Comparison of ENCODE assay signal across 17 cellular contexts in genomic region chr22:21963790-21964211, GRCh38. TPM values are rescaled to one million over a fixed set of nuclear protein-coding genes. Genes with fewer than 3 reads are reported as not detected.
DNase-seq lines count a peak whose midpoint lies in the region; ATAC-seq, FAIRE-seq and TF ChIP-seq lines count a peak whose summit lies in the region.
"Had no signal": no experiment of that assay in that cellular context is flagged by ENCODE, and none has a peak within 500 bp of the region (broad histone marks: within the 10 kb centered on the region; RNA-seq: fewer than 3 reads in every experiment).

No MANE protein-coding gene starts in this region.

- no peak overlapping the region for H2BK12ac ChIP-seq in neuronal stem cell (ENCODE audit: low read length)

- no peak overlapping the region for H3K4me3 ChIP-seq in coronary artery
- H3K4me3 ChIP-seq in neuronal stem cell (ENCODE audit: low read length in 2 of 2), result no peak overlapping the region
- H3K4me3 ChIP-seq: GM23338 had no signal

- no peak overlapping the region for H2BK15ac ChIP-seq in neuronal stem cell (ENCODE audit: low read length)

- H4K8ac ChIP-seq in neuronal stem cell (ENCODE audit: low read depth, low read length), result no peak overlapping the region

- H3K23ac ChIP-seq in neuronal stem cell (ENCODE audit: low read depth, low read length, poor library complexity), result peak overlapping the region; percentile 77

- peaks cover 79 to 100% of the 10 kb centered on the region in 2 donors for H3K36me3 ChIP-seq in neuronal stem cell (replicated peaks in 1 of 2; ENCODE audit: control insufficient read depth in 2 of 2, insufficient read depth in 2 of 2, low read length in 2 of 2)

- TF ChIP-seq CTCF in coronary artery (IDR thresholded peaks at IDR 0.05), result no peak
- no peak for TF ChIP-seq CTCF in GM10248 (IDR thresholded peaks at IDR 0.05; ENCODE audit: control extremely low read depth, extremely low read depth, low read depth, missing control alignments)

- WGBS in neuronal stem cell (ENCODE audit: extremely low coverage in 2 of 2, insufficient read length in 2 of 2, insufficient replicate concordance in 1 of 2), 2 donors, result no CpG with 5 or more reads among the region's 19 CpGs

- ATAC-seq in GM18517 (IDR thresholded peaks at IDR 0.05; ENCODE audit: unreplicated experiment), result no peak
- ATAC-seq: GM23338, HCT116 had no signal

- no peak overlapping the region for H3K4me2 ChIP-seq in neuronal stem cell (ENCODE audit: insufficient read depth, low read length, poor library complexity, severe bottlenecking)
- H3K4me2 ChIP-seq: GM23338 had no signal

- peak; percentile 32 for FAIRE-seq in urothelium cell line (lab: Jason Lieb, UNC)
- FAIRE-seq: GM12892 had no signal

- no peak overlapping the region for H2AK5ac ChIP-seq in neuronal stem cell (ENCODE audit: low read depth, low read length)

- H2BK5ac ChIP-seq in neuronal stem cell (ENCODE audit: low read length), result no peak overlapping the region

- peaks cover 0 to 3% of the 10 kb centered on the region in 2 donors for H3K9me3 ChIP-seq in neuronal stem cell (replicated peaks in 1 of 2; ENCODE audit: control insufficient read depth in 2 of 2, insufficient read depth in 1 of 2, low read depth in 1 of 2, low read length in 2 of 2)

- H3K27me3 ChIP-seq in neuronal stem cell (ENCODE audit: control insufficient read depth in 3 of 3, insufficient read depth in 3 of 3, low read depth in 1 of 3, low read length in 3 of 3), result no peaks in the 10 kb centered on the region

- POLR2A ChIA-PET in GM10248 (lab: Yijun Ruan, JAX), result no interaction called here

- CTCF ChIA-PET in GM10248 (lab: Yijun Ruan, JAX), result interaction anchor here (2.2 kb wide), 1 partner anchor 9 kb away, joined by 12 read pairs; no protein-coding TSS in a partner anchor

- no peaks in the 10 kb centered on the region for H3K4me1 ChIP-seq in neuronal stem cell (ENCODE audit: control insufficient read depth in 2 of 2, insufficient read depth in 1 of 2, low read depth in 1 of 2, low read length in 2 of 2)

- no peak overlapping the region for H2AFZ ChIP-seq in neuronal stem cell (ENCODE audit: low read length)
- H2AFZ ChIP-seq: GM23338 had no signal

- H3K79me1 ChIP-seq in neuronal stem cell (ENCODE audit: low read depth, low read length), result peaks cover 2% of the 10 kb centered on the region

- H3K27ac ChIP-seq in coronary artery, result no peak overlapping the region
- no peak overlapping the region for H3K27ac ChIP-seq in neuronal stem cell (replicated peaks; ENCODE audit: low read length)

- peak overlapping the region; percentile 2 for H3K4ac ChIP-seq in neuronal stem cell (ENCODE audit: low read length)

- H4K91ac ChIP-seq in neuronal stem cell (ENCODE audit: low read depth, low read length, poor library complexity), result no peak overlapping the region

- H2BK120ac ChIP-seq in neuronal stem cell (ENCODE audit: low read depth, low read length), result no peak overlapping the region

- no peak overlapping the region for H3K9ac ChIP-seq in neuronal stem cell (ENCODE audit: low read depth, low read length, poor library complexity)

- DNase-seq in coronary artery (ENCODE audit: low spot score) (peak; percentile 68), neuronal stem cell (ENCODE audit: low spot score) (no peak), urothelium cell line (ENCODE audit: low spot score) (no peak), GM10248 (ENCODE audit: extremely low spot score) (no peak), HuH-7 (ENCODE audit: low spot score) (no peak)
- DNase-seq: C1 segment of cervical spinal cord; Calu3; CD4-positive, alpha-beta memory T cell; COR-L47; DMS53; DMS79 treated with DMSO at 0.1 percent for 48 hours; GF-D8; H9 had no signal

- H3K18ac ChIP-seq in neuronal stem cell (ENCODE audit: low read length), result no peak overlapping the region

- H3K14ac ChIP-seq in neuronal stem cell (ENCODE audit: low read length), result no peak overlapping the region

RNA-seq across cellular contexts. Expression of gene PPM1F, which starts 11.2 kb away (rescaled TPM):
- polyA plus RNA-seq in neuronal stem cell (2013, experiment 1 of 2), result 17.8 TPM
- polyA plus RNA-seq in neuronal stem cell (2013, experiment 2 of 2), result 16.6 TPM

RNA-seq across cellular contexts. Expression of gene TOP3B, which starts 18.8 kb away (rescaled TPM):
- 25.4 TPM for polyA plus RNA-seq in neuronal stem cell (2013, experiment 1 of 2)
- polyA plus RNA-seq in neuronal stem cell (2013, experiment 2 of 2), result 27.0 TPM
